In the genomic region with DNA sequence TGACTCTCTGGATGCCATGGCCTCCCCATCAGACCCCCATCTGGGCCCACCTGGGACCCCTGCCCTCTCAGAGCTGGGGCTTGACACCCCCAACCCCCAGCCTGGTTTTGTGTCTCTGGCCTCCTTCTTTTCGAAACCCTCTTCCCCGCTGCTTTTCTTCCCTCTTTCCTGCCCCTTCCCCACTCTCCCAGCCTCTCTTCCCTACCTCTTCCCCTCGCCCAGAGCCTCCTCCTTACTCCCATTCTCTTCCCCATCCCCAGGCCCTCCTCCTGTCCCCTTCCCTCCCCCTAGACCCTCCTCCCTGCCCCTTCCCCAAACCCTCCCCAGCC, we compare ENCODE assay signal across 1 cellular context.
TF ChIP-seq lines count a peak whose summit lies in the region.

No MANE protein-coding gene starts in this region.

TF ChIP-seq in H1, 55 proteins besides CTCF, POLR2A, EP300 and RAD21:
- no peak for TF ChIP-seq JUN (IDR thresholded peaks at IDR 0.05; ENCODE audit: low read depth, low read length)
- 0 out of 2 replicates have a peak, but pooled peaks have one; percentile 11 for TF ChIP-seq EGR1 (IDR thresholded peaks at IDR 0.05; ENCODE audit: borderline replicate concordance, low read depth, low read length)
